ENCODE assay signal across 1 cellular context in the genomic region with DNA sequence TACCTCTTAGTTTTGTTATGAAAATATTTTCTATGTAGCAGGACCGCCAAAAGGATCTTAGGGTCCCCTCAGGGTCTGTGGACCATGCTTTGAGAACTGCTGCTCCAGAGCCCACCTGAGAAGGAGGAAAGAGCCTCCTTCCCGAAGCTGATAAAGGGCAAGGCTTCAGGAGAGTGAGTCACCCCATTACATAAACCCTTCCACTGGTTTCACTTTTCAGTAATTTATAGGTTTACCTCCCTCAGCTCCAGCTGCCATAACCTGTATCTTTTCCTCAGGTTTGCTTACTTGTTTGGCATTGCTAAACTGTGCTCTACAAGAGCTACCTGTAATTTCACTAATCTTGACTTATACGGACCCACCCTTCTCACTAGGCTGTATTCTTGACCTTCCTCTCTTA.
TF ChIP-seq lines count a peak whose summit lies in the region.

No MANE protein-coding gene starts in this region.

TF ChIP-seq in HepG2, 621 proteins besides CTCF, POLR2A, EP300 and RAD21:
- TF ChIP-seq FOSL2 (CRISPR knock-in tag; IDR thresholded peaks at IDR 0.05) (peak; percentile 77), MLLT10 (CRISPR knock-in tag; IDR thresholded peaks at IDR 0.05) (no peak)
